12 cellular contexts compared by ENCODE assay signal in genomic region chr15:28936081-28936480, GRCh38. TPM values are rescaled to one million over a fixed set of nuclear protein-coding genes. Genes with fewer than 3 reads are reported as not detected.
A peak's percentile ranks its signal among the peaks of the same experiment; 100 is the strongest.
DNase-seq lines count a peak whose midpoint lies in the region; ATAC-seq and FAIRE-seq lines count a peak whose summit lies in the region.
"Had no signal": no experiment of that assay in that cellular context is flagged by ENCODE, and none has a peak within 500 bp of the region (broad histone marks: within the 10 kb centered on the region; RNA-seq: fewer than 3 reads in every experiment).

No MANE protein-coding gene starts in this region.

- H3K36me3 Mint-ChIP-seq in CD4-positive, alpha-beta memory T cell, result peaks cover 0 to 4% of the 10 kb centered on the region in 2 donors
- no peaks in the 10 kb centered on the region for H3K36me3 Mint-ChIP-seq in T-helper 17 cell (ENCODE audit: low read depth)
- H3K36me3 Mint-ChIP-seq in stimulated activated effector memory CD8-positive, alpha-beta T cell treated with anti-CD3 and anti-CD28 coated beads, Interleukin-12 subunit alpha, Interleukin-12 subunit beta, amount 100 ng/mL, for 72 hours, result peaks cover 8% of the 10 kb centered on the region

- H3K9me3 Mint-ChIP-seq in CD4-positive, alpha-beta memory T cell, result peaks cover 0 to 4% (median 0%) of the 10 kb centered on the region in 8 donors
- H3K9me3 Mint-ChIP-seq in stimulated activated effector memory CD8-positive, alpha-beta T cell treated with anti-CD3 and anti-CD28 coated beads, Interleukin-12 subunit alpha, Interleukin-12 subunit beta, amount 100 ng/mL, for 72 hours, result peaks cover 3% of the 10 kb centered on the region

- peak overlapping the region in 2 of 8 donors; percentile 11 to 88 for H3K4me3 Mint-ChIP-seq in CD4-positive, alpha-beta memory T cell
- peak overlapping the region; percentile 36 for H3K4me3 Mint-ChIP-seq in T-helper 17 cell
- no peak overlapping the region for H3K4me3 Mint-ChIP-seq in stimulated activated effector memory CD8-positive, alpha-beta T cell treated with anti-CD3 and anti-CD28 coated beads, Interleukin-12 subunit alpha, Interleukin-12 subunit beta, amount 100 ng/mL, for 72 hours
- H3K4me3 Mint-ChIP-seq: nephron progenitor cell had no signal

- no peaks in the 10 kb centered on the region for H3K27me3 Mint-ChIP-seq in CD4-positive, alpha-beta memory T cell
- no peaks in the 10 kb centered on the region for H3K27me3 Mint-ChIP-seq in T-helper 17 cell

- intact Hi-C loops in CD4-positive, alpha-beta memory T cell (cut with micrococcal nuclease), result no loop called here
- intact Hi-C loops in head of caudate nucleus (cut with DNase I), result no loop called here

- FAIRE-seq in GM19239 (lab: Jason Lieb, UNC), result no peak

- no peak for DNase-seq in CD4-positive, alpha-beta memory T cell
- no peak for DNase-seq in T-helper 17 cell
- DNase-seq in head of caudate nucleus, result peak in 34 of 42 donors; percentile 15 to 74 (median 43)
- DNase-seq in pons (ENCODE audit: low spot score), result peak; percentile 74
- DNase-seq in NCI-H1092 treated with DMSO at 0.1 percent for 48 hours (lab: John Stamatoyannopoulos, UW), result no peak
- DNase-seq in GM19239 (ENCODE audit: insufficient read length, low spot score), result no peak
- DNase-seq in stimulated activated effector memory CD8-positive, alpha-beta T cell treated with anti-CD3 and anti-CD28 coated beads, Interleukin-12 subunit alpha, Interleukin-12 subunit beta, amount 100 ng/mL, for 72 hours (ENCODE audit: low spot score in 2 of 2), result no peak
- DNase-seq: NCI-H1417, NCI-H2227 treated with DMSO at 0.1 percent for 48 hours, testis had no signal

- POLR2A ChIA-PET in CD4-positive, alpha-beta memory T cell (lab: Charles Lee; ENCODE audit: partially characterized antibody), result interaction anchor here (1.1 kb wide), 1 partner anchor 103 kb away, joined by 4 read pairs; no protein-coding TSS in a partner anchor

- CTCF ChIA-PET in CD4-positive, alpha-beta memory T cell (lab: Charles Lee; ENCODE audit: partially characterized antibody), result interaction anchor here (0.9 to 2.1 kb wide), 6 partner anchors 14 to 154 kb away, joined by 3 to 9 read pairs (median 4); no protein-coding TSS in a partner anchor

- H3K4me1 Mint-ChIP-seq in CD4-positive, alpha-beta memory T cell, result peaks cover 39 to 80% (median 61%) of the 10 kb centered on the region in 4 donors
- H3K4me1 Mint-ChIP-seq in T-helper 17 cell, result peaks cover 44% of the 10 kb centered on the region
- H3K4me1 Mint-ChIP-seq in stimulated activated effector memory CD8-positive, alpha-beta T cell treated with anti-CD3 and anti-CD28 coated beads, Interleukin-12 subunit alpha, Interleukin-12 subunit beta, amount 100 ng/mL, for 72 hours, result peaks cover 48% of the 10 kb centered on the region

- no peak for ATAC-seq in T-helper 17 cell
- ATAC-seq in stimulated activated effector memory CD8-positive, alpha-beta T cell treated with anti-CD3 and anti-CD28 coated beads, Interleukin-12 subunit alpha, Interleukin-12 subunit beta, amount 100 ng/mL, for 72 hours, result no peak

- H3K4me3 ChIP-seq in CD4-positive, alpha-beta memory T cell (ENCODE audit: low read length in 2 of 2), result no peak overlapping the region
- H3K4me3 ChIP-seq: testis had no signal

- H3K9me3 ChIP-seq in CD4-positive, alpha-beta memory T cell (ENCODE audit: control insufficient read depth in 1 of 2, low read length in 2 of 2), result no peaks in the 10 kb centered on the region
- no peaks in the 10 kb centered on the region for H3K9me3 ChIP-seq in T-helper 17 cell (ENCODE audit: control insufficient read depth, low read length, poor library complexity, severe bottlenecking)
- H3K9me3 ChIP-seq: testis had no signal

- no peaks in the 10 kb centered on the region for H3K27me3 ChIP-seq in CD4-positive, alpha-beta memory T cell (ENCODE audit: insufficient read depth, low read length)
- H3K27me3 ChIP-seq: testis had no signal

- no peak overlapping the region for H3K27ac ChIP-seq in CD4-positive, alpha-beta memory T cell (ENCODE audit: low read depth, low read length)
- H3K27ac ChIP-seq: testis had no signal

- peaks cover 58% of the 10 kb centered on the region for H3K4me1 ChIP-seq in CD4-positive, alpha-beta memory T cell (ENCODE audit: insufficient read depth, low read length)

- H3K36me3 ChIP-seq in CD4-positive, alpha-beta memory T cell (ENCODE audit: insufficient read depth, low read length), result no peaks in the 10 kb centered on the region

- H3K27ac Mint-ChIP-seq in CD4-positive, alpha-beta memory T cell, result peak overlapping the region; percentile 36 to 91 (median 79)
- no peak overlapping the region for H3K27ac Mint-ChIP-seq in T-helper 17 cell
- no peak overlapping the region for H3K27ac Mint-ChIP-seq in stimulated activated effector memory CD8-positive, alpha-beta T cell treated with anti-CD3 and anti-CD28 coated beads, Interleukin-12 subunit alpha, Interleukin-12 subunit beta, amount 100 ng/mL, for 72 hours
- H3K27ac Mint-ChIP-seq: nephron progenitor cell had no signal

RNA-seq across cellular contexts. Expression of gene APBA2, which starts 50.3 kb away (rescaled TPM):
- 10 to 100 TPM; 52.4 to 57.3 TPM for total RNA-seq in CD4-positive, alpha-beta memory T cell
- 10 to 100 TPM; 11.1 to 28.4 TPM for polyA plus RNA-seq in CD4-positive, alpha-beta memory T cell
- total RNA-seq in T-helper 17 cell, result 10 to 100 TPM; 27.1 to 28.9 TPM
- total RNA-seq: LHCN-M2 had no signal

Comparison
In these comparisons a context has a peak if more than half of its experiments do, and no peak if none do; other contexts are left out.
1. DNase-seq: peak in head of caudate nucleus (34 of 42) and pons (single experiment); none in CD4-positive, alpha-beta memory T cell (0 of 5), T-helper 17 cell (0 of 3), NCI-H1092 treated with DMSO at 0.1 percent for 48 hours (single experiment), GM19239 (single experiment) and stimulated activated effector memory CD8-positive, alpha-beta T cell treated with anti-CD3 and anti-CD28 coated beads, Interleukin-12 subunit alpha, Interleukin-12 subunit beta, amount 100 ng/mL, for 72 hours (0 of 2).
2. H3K27ac Mint-ChIP-seq: peak in CD4-positive, alpha-beta memory T cell (7 of 7); none in T-helper 17 cell (single experiment) and stimulated activated effector memory CD8-positive, alpha-beta T cell treated with anti-CD3 and anti-CD28 coated beads, Interleukin-12 subunit alpha, Interleukin-12 subunit beta, amount 100 ng/mL, for 72 hours (single experiment).